In the genomic region with DNA sequence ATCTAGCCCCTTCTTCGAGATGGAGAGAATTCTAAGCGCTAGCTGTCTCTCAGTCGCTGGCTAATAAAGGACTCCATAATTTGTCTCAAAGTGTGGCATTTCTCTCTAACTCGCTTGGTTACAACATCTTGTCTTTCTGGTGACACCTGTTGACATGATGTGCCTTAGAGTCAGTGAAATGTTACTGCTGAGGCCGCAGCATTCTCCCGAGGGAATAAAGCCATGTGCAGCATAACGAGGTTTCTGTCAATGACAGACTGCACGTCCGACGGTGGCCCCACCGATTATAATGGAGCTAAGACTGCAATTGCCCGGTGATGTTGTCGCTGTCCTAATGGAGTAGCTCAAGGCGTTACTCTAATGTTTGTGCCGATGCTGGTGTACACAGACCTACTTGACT, we compare ENCODE assay signal across 20 cellular contexts. TPM values are rescaled to one million over a fixed set of nuclear protein-coding genes. Genes with fewer than 3 reads are reported as not detected.
DNase-seq lines count a peak whose midpoint lies in the region; ATAC-seq and TF ChIP-seq lines count a peak whose summit lies in the region.
"Had no signal": no experiment of that assay in that cellular context is flagged by ENCODE, and none has a peak within 500 bp of the region (broad histone marks: within the 10 kb centered on the region; RNA-seq: fewer than 3 reads in every experiment).

No MANE protein-coding gene starts in this region.

- H3K4me3 ChIP-seq in NB4 (ENCODE audit: low read depth, low read length): no peak overlapping the region

- TF ChIP-seq POLR2A in NB4 (IDR thresholded peaks at IDR 0.05; ENCODE audit: extremely low read depth, insufficient read length): no peak

- ATAC-seq in GM19324 (IDR thresholded peaks at IDR 0.05; ENCODE audit: low FRiP score, unreplicated experiment): no peak
- ATAC-seq: Panc1, SK-N-SH treated with all-trans-retinoic acid at 6 μM for 48 hours, T-helper 17 cell had no signal

- DNase-seq in NCI-H2171 treated with DMSO at 0.1 percent for 48 hours (lab: John Stamatoyannopoulos, UW): peak; percentile 4
- no peak for DNase-seq in NCI-H2171 (lab: John Stamatoyannopoulos, UW)
- peak; percentile 25 for DNase-seq in NB4 (ENCODE audit: low read depth)
- DNase-seq in SK-N-DZ (ENCODE audit: low spot score): peak; percentile 26
- no peak for DNase-seq in ureter (ENCODE audit: low spot score)
- no peak for DNase-seq in pons (ENCODE audit: low spot score)
- DNase-seq: CD8-positive, alpha-beta memory T cell; NCI-H1092 treated with DMSO at 0.1 percent for 48 hours; NCI-H1436; NCI-H187; NCI-H2081 treated with DMSO at 0.1 percent for 48 hours; NCI-H345; NCI-H510A treated with DMSO at 0.1 percent for 48 hours; NCI-H774; T-helper 17 cell had no signal

- no peak for TF ChIP-seq CTCF in NB4 (IDR thresholded peaks at IDR 0.05; ENCODE audit: low read depth, low read length)

RNA-seq across cellular contexts. Expression of gene GPR32, which starts 20.3 kb away (rescaled TPM):
- polyA plus RNA-seq in SK-N-DZ (2014; cell fraction: cytosol; rRNA removed): not detected in 2 replicates
- not detected in 2 replicates for polyA plus RNA-seq in SK-N-DZ (2014; cell fraction: nucleus; rRNA removed)
- not detected for total RNA-seq in ureter
- total RNA-seq: CD8-positive, alpha-beta memory T cell; T-helper 17 cell had no signal
- polyA plus RNA-seq: AG04450; CD8-positive, alpha-beta memory T cell; IgD-negative memory B cell had no signal

RNA-seq across cellular contexts. Expression of gene CLEC11A, which starts 26.8 kb away (rescaled TPM):
- 15.4 and 21.5 TPM in 2 replicates for polyA plus RNA-seq in SK-N-DZ (2014; cell fraction: cytosol; rRNA removed)
- 30.9 and 44.3 TPM in 2 replicates for polyA plus RNA-seq in SK-N-DZ (2014; cell fraction: nucleus; rRNA removed)
- 8.1 TPM for total RNA-seq in ureter

RNA-seq across cellular contexts. Expression of gene SHANK1, which starts 30.4 kb away (rescaled TPM):
- polyA plus RNA-seq in SK-N-DZ (2014; cell fraction: cytosol; rRNA removed): 0.54 and 2.1 TPM in 2 replicates
- 1.2 and 5.0 TPM in 2 replicates for polyA plus RNA-seq in SK-N-DZ (2014; cell fraction: nucleus; rRNA removed)
- 0.29 TPM for total RNA-seq in ureter
- total RNA-seq: CD8-positive, alpha-beta memory T cell; T-helper 17 cell had no signal
- polyA plus RNA-seq: CD8-positive, alpha-beta memory T cell; IgD-negative memory B cell had no signal

RNA-seq across cellular contexts. Expression of gene ACP4, which starts 40.2 kb away (rescaled TPM):
- not detected in 2 replicates for polyA plus RNA-seq in SK-N-DZ (2014; cell fraction: cytosol; rRNA removed)
- not detected in 2 replicates for polyA plus RNA-seq in SK-N-DZ (2014; cell fraction: nucleus; rRNA removed)
- total RNA-seq in ureter: not detected
- total RNA-seq: CD8-positive, alpha-beta memory T cell; T-helper 17 cell had no signal
- polyA plus RNA-seq: AG04450; CD8-positive, alpha-beta memory T cell; IgD-negative memory B cell had no signal

Comparison
In these comparisons a context has a peak if more than half of its experiments do, and no peak if none do; other contexts are left out.
1. DNase-seq: peak in NCI-H2171 treated with DMSO at 0.1 percent for 48 hours (single experiment), NB4 (single experiment) and SK-N-DZ (single experiment); none in NCI-H2171 (single experiment), ureter (single experiment) and pons (single experiment).